Comparison of ENCODE assay signal across 10 cellular contexts in the genomic region with DNA sequence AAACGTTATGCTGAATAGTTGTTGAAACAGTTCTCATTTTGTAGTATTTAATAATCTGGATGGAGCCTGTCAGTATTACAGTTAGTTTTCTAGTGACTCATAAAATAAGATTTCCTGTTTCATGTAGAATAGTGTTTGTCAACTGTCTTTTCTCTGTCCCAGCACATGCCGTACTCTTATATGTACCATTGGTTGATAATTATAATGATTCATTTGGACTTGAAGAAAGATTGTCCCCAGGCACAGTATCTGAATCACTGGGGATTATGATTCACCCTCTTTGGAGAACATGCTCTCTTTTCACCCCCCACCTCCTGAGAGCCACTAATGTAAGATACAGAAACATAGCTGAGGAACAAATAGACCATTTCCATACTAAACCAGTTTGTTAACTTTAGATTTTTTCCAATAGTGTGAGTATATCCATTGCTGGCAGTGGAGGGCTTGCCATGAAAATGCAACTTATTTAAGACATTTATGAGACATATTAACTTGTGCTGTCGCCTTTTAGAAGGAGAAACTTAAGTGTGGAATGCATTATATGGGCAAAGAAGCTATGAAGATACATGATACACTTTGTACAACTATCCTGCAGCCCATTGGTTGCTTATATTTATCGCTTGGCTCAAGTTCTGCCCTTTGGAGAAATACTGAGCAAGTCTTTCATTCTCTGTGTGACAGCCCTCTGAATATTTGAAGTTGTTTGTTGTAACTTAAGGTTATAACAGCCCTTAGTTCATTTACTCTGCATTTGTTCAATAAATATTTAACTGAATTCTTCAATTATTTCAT. TPM values are rescaled to one million over a fixed set of nuclear protein-coding genes. Genes with fewer than 3 reads are reported as not detected.
A peak's percentile ranks its signal among the peaks of the same experiment; 100 is the strongest.
DNase-seq lines count a peak whose midpoint lies in the region; ATAC-seq and TF ChIP-seq lines count a peak whose summit lies in the region.
"Had no signal": no experiment of that assay in that cellular context is flagged by ENCODE, and none has a peak within 500 bp of the region (broad histone marks: within the 10 kb centered on the region; RNA-seq: fewer than 3 reads in every experiment).

No MANE protein-coding gene starts in this region.

- H3K9me3 ChIP-seq in PC-3 (ENCODE audit: low read length): no peaks in the 10 kb centered on the region

- peaks cover 12% of the 10 kb centered on the region for H3K79me2 ChIP-seq in PC-3 (ENCODE audit: low read length)

- H3K4me2 ChIP-seq in PC-3 (ENCODE audit: low read length): peak overlapping the region; percentile 76

- BruUV-seq in PC-3 (replicated peaks; lab: Mats Ljungman, UMichigan): TSS peak; percentile 34

- POLR2A ChIA-PET in PC-3 (lab: Charles Lee; ENCODE audit: unreplicated experiment): no interaction called here

- intact Hi-C loops in PC-3 (cut with micrococcal nuclease): no loop called here

- no peak overlapping the region for H2AFZ ChIP-seq in PC-3 (ENCODE audit: low read length)

- peak; percentile 94 for DNase-seq in EL
- peak; percentile 95 for DNase-seq in PC-3
- DNase-seq in renal cortical epithelial cell (ENCODE audit: low read depth): peak; percentile 93
- DNase-seq in KG1 (lab: John Stamatoyannopoulos, UW): no peak
- no peak for DNase-seq in stimulated activated CD4-positive, alpha-beta T cell treated with anti-CD3 and anti-CD28 coated beads, Interleukin-12 subunit alpha, Interleukin-12 subunit beta, amount 100 ng/mL, for 4 hours
- DNase-seq: activated CD8-positive, alpha-beta memory T cell treated with anti-CD3 and anti-CD28 coated beads, Interleukin-2, amount 50 U/mL, for 48 hours; DMS79 treated with DMSO at 0.1 percent for 48 hours; T-helper 2 cell had no signal

- peak overlapping the region; percentile 77 for H3K27ac ChIP-seq in PC-3 (ENCODE audit: low read length)

- peak; percentile 95 for ATAC-seq in PC-3
- peak; percentile 98 for ATAC-seq in esophagus mucosa
- ATAC-seq in HG02852 (IDR thresholded peaks at IDR 0.05; ENCODE audit: unreplicated experiment): no peak

- peaks cover 14% of the 10 kb centered on the region for H3F3A ChIP-seq in PC-3 (ENCODE audit: low read length, unreplicated experiment)

- H3K9me2 ChIP-seq in PC-3 (replicated peaks; ENCODE audit: low read length): no peaks in the 10 kb centered on the region

- H3K36me3 ChIP-seq in PC-3 (ENCODE audit: low read depth, low read length): peaks cover 68% of the 10 kb centered on the region

- H3K9ac ChIP-seq in PC-3 (ENCODE audit: low read length): 0 out of 2 replicates have a peak overlapping the region, but pooled peaks have one; percentile 18

- no peak overlapping the region for H3K4me3 ChIP-seq in PC-3 (ENCODE audit: low read length)

- H3K4me1 ChIP-seq in PC-3 (ENCODE audit: insufficient read depth, low read length): peaks cover 28% of the 10 kb centered on the region

- H3K27me3 ChIP-seq in PC-3 (ENCODE audit: low read length): no peaks in the 10 kb centered on the region

- CTCF ChIA-PET in PC-3 (lab: Charles Lee): interaction anchor here (0.7 kb wide), 1 partner anchor 30 kb away, joined by 3 read pairs; no protein-coding TSS in a partner anchor

- TF ChIP-seq CTCF in PC-3 (conservative IDR thresholded peaks at IDR 0.05; ENCODE audit: low read depth, low read length): no peak

- peaks cover 8% of the 10 kb centered on the region; the same call in 1 of the 2 replicates for H4K20me1 ChIP-seq in PC-3 (ENCODE audit: low read length)

RNA-seq across cellular contexts. Expression of gene COPS8, which starts 12.4 kb away (rescaled TPM):
- 109 and 111 TPM in 2 replicates for total RNA-seq in PC-3 (2014; rRNA removed)
- 22.7 TPM for total RNA-seq in esophagus mucosa
- 108 and 170 TPM in 2 replicates for total RNA-seq in renal cortical epithelial cell

Comparison
In these comparisons a context has a peak if more than half of its experiments do, and no peak if none do; other contexts are left out.
1. DNase-seq: peak in EL (single experiment), PC-3 (single experiment) and renal cortical epithelial cell (single experiment); none in KG1 (single experiment) and stimulated activated CD4-positive, alpha-beta T cell treated with anti-CD3 and anti-CD28 coated beads, Interleukin-12 subunit alpha, Interleukin-12 subunit beta, amount 100 ng/mL, for 4 hours (single experiment).